In genomic region chr16:84630446-84631152, GRCh38 we compare ENCODE assay signal across 22 cellular contexts. TPM values are rescaled to one million over a fixed set of nuclear protein-coding genes. Genes with fewer than 3 reads are reported as not detected.
A peak's percentile ranks its signal among the peaks of the same experiment; 100 is the strongest.
DNase-seq lines count a peak whose midpoint lies in the region; ATAC-seq, FAIRE-seq and TF ChIP-seq lines count a peak whose summit lies in the region.
"Had no signal": no experiment of that assay in that cellular context is flagged by ENCODE, and none has a peak within 500 bp of the region (broad histone marks: within the 10 kb centered on the region; RNA-seq: fewer than 3 reads in every experiment).

No MANE protein-coding gene starts in this region.

- BruUV-seq in K562 (replicated peaks; lab: Mats Ljungman, UMichigan), result no TSS peak

- H3K27me3 Mint-ChIP-seq in activated naive CD4-positive, alpha-beta T cell treated with anti-CD3 and anti-CD28 coated beads, Interleukin-2, amount 10 ng/mL, durations not matched to agents 7 days and 5 days, result peaks cover 77% of the 10 kb centered on the region
- no peaks in the 10 kb centered on the region for H3K27me3 Mint-ChIP-seq in WTC11 (ENCODE audit: low read depth)
- H3K27me3 Mint-ChIP-seq in stimulated activated naive CD8-positive, alpha-beta T cell treated with anti-CD3 and anti-CD28 coated beads, Interleukin-15, amount 100 ng/mL, for 72 hours, result peaks cover 25% of the 10 kb centered on the region

- H3K27ac ChIP-seq in K562 (ENCODE audit: extremely low read depth, low read depth, low read length) (no peak overlapping the region), osteoblast (ENCODE audit: low read depth, low read length) (no peak overlapping the region)
- H3K27ac ChIP-seq: colonic mucosa, gastroesophageal sphincter, neural progenitor cell, uterus had no signal

- no peak for TF ChIP-seq EP300 in K562 (IDR thresholded peaks at IDR 0.05; ENCODE audit: low read length)

- no peaks in the 10 kb centered on the region for H3K79me2 ChIP-seq in K562 (ENCODE audit: control insufficient read depth, insufficient read depth, low read length)
- no peaks in the 10 kb centered on the region for H3K79me2 ChIP-seq in osteoblast (ENCODE audit: insufficient read depth, low read length)

- ATAC-seq in WTC11, result no peak
- ATAC-seq in K562, result no peak
- peak; percentile 70 for ATAC-seq in stimulated activated naive CD8-positive, alpha-beta T cell treated with anti-CD3 and anti-CD28 coated beads, Interleukin-15, amount 100 ng/mL, for 72 hours
- ATAC-seq in HG03354 (IDR thresholded peaks at IDR 0.05; ENCODE audit: poor library complexity, severe bottlenecking, unreplicated experiment), result no peak
- ATAC-seq: gastroesophageal sphincter had no signal

- no peak overlapping the region for H3K9ac ChIP-seq in K562 (ENCODE audit: insufficient read depth in 1 of 2, low read depth in 2 of 2, low read length in 2 of 2)
- H3K9ac ChIP-seq: neural progenitor cell, SK-N-SH had no signal

- H4K20me1 ChIP-seq in K562 (replicated peaks; ENCODE audit: control insufficient read depth, insufficient read depth, low read length) (no peaks in the 10 kb centered on the region), osteoblast (ENCODE audit: insufficient read depth, low read length) (no peaks in the 10 kb centered on the region)

- H3K4me3 ChIP-seq in K562 (no peak overlapping the region), osteoblast (ENCODE audit: insufficient read depth, low read length) (no peak overlapping the region)
- H3K4me3 ChIP-seq: colonic mucosa, gastroesophageal sphincter, neural progenitor cell, uterus had no signal

- H3K9me1 ChIP-seq in K562 (ENCODE audit: control insufficient read depth, insufficient read depth, low read length), result no peaks in the 10 kb centered on the region

- H3K27ac Mint-ChIP-seq in activated naive CD4-positive, alpha-beta T cell treated with anti-CD3 and anti-CD28 coated beads, Interleukin-2, amount 10 ng/mL, durations not matched to agents 7 days and 5 days, result peak overlapping the region; percentile 87
- H3K27ac Mint-ChIP-seq in WTC11, result no peak overlapping the region
- peak overlapping the region in 1 of 2 donors; percentile 62 for H3K27ac Mint-ChIP-seq in stimulated activated naive CD8-positive, alpha-beta T cell treated with anti-CD3 and anti-CD28 coated beads, Interleukin-15, amount 100 ng/mL, for 72 hours
- H3K27ac Mint-ChIP-seq: endodermal cell, neural progenitor cell had no signal

- no peak for TF ChIP-seq POLR2A in K562 (conservative IDR thresholded peaks at IDR 0.05)

- peaks cover 0 to 6% of the 10 kb centered on the region in 2 experiments; a peak in 1 of 5 replicates for H3K4me1 ChIP-seq in K562 (replicated peaks in 1 of 2; ENCODE audit: control insufficient read depth in 2 of 2, insufficient read depth in 2 of 2, low read length in 2 of 2)
- peaks cover 6% of the 10 kb centered on the region for H3K4me1 ChIP-seq in osteoblast (ENCODE audit: insufficient read depth, low read length)
- H3K4me1 ChIP-seq: colonic mucosa, uterus had no signal

- no peaks in the 10 kb centered on the region for H3K36me3 ChIP-seq in K562 (ENCODE audit: control insufficient read depth, insufficient read depth, low read length)
- no peaks in the 10 kb centered on the region for H3K36me3 ChIP-seq in osteoblast (ENCODE audit: insufficient read depth, low read length)
- H3K36me3 ChIP-seq: colonic mucosa, gastroesophageal sphincter, neural progenitor cell, uterus had no signal

- CTCF ChIA-PET in activated naive CD4-positive, alpha-beta T cell treated with anti-CD3 and anti-CD28 coated beads, Interleukin-2, amount 10 ng/mL, durations not matched to agents 7 days and 5 days (lab: Charles Lee), result interaction anchor here (0.7 to 1.9 kb wide), 3 partner anchors 96 to 123 kb away, joined by 3 to 9 read pairs (median 4); no protein-coding TSS in a partner anchor
- CTCF ChIA-PET in WTC11 (lab: Charles Lee), result no interaction called here
- CTCF ChIA-PET in K562 (lab: Yijun Ruan, JAX; ENCODE audit: low intra/inter-chr PET ratio), result no interaction called here

- TF ChIP-seq RAD21 in K562 (CRISPR knock-in tag; conservative IDR thresholded peaks at IDR 0.05 in 1 of 2, IDR thresholded peaks at IDR 0.05 in 1 of 2), result no peak

- H3K9me3 ChIP-seq in K562 (replicated peaks; ENCODE audit: control insufficient read depth, insufficient read depth, low read depth, low read length) (no peaks in the 10 kb centered on the region), osteoblast (ENCODE audit: low read depth, low read length) (no peaks in the 10 kb centered on the region)
- H3K9me3 ChIP-seq: colonic mucosa, gastroesophageal sphincter, SK-N-SH, uterus had no signal

- POLR2A ChIA-PET in WTC11 (lab: Charles Lee), result no interaction called here
- POLR2A ChIA-PET in K562 (lab: Yijun Ruan, JAX), result interaction anchor here (1.0 kb wide), 1 partner anchor 125 kb away, joined by 5 read pairs; no protein-coding TSS in a partner anchor

- H3K4me3 Mint-ChIP-seq in activated naive CD4-positive, alpha-beta T cell treated with anti-CD3 and anti-CD28 coated beads, Interleukin-2, amount 10 ng/mL, durations not matched to agents 7 days and 5 days, result peak overlapping the region; percentile 48
- no peak overlapping the region for H3K4me3 Mint-ChIP-seq in WTC11
- H3K4me3 Mint-ChIP-seq in stimulated activated naive CD8-positive, alpha-beta T cell treated with anti-CD3 and anti-CD28 coated beads, Interleukin-15, amount 100 ng/mL, for 72 hours, result peak overlapping the region; percentile 71 to 78
- H3K4me3 Mint-ChIP-seq: endodermal cell, neural progenitor cell had no signal

- H3K36me3 Mint-ChIP-seq in activated naive CD4-positive, alpha-beta T cell treated with anti-CD3 and anti-CD28 coated beads, Interleukin-2, amount 10 ng/mL, durations not matched to agents 7 days and 5 days, result no peaks in the 10 kb centered on the region
- H3K36me3 Mint-ChIP-seq in WTC11, result no peaks in the 10 kb centered on the region
- H3K36me3 Mint-ChIP-seq: CD4-positive, CD25-positive, alpha-beta regulatory T cell; neural progenitor cell had no signal

- DNase-seq in activated naive CD4-positive, alpha-beta T cell treated with anti-CD3 and anti-CD28 coated beads, Interleukin-2, amount 10 ng/mL, durations not matched to agents 7 days and 5 days, result no peak
- DNase-seq in activated naive CD4-positive, alpha-beta T cell treated with anti-CD3 and anti-CD28 coated beads, Interleukin-2, amount 50 U/mL, for 16 hours, result no peak
- no peak for DNase-seq in WTC11 (ENCODE audit: low spot score)
- no peak for DNase-seq in K562 (ENCODE audit: extremely low read depth in 1 of 4, low spot score in 3 of 4)
- no peak for DNase-seq in stimulated activated naive CD8-positive, alpha-beta T cell treated with anti-CD3 and anti-CD28 coated beads, Interleukin-15, amount 100 ng/mL, for 72 hours
- no peak for DNase-seq in osteoblast (ENCODE audit: insufficient read length, low spot score, missing footprints)
- DNase-seq in SIG-M5 (lab: John Stamatoyannopoulos, UW), result no peak
- DNase-seq: activated CD4-positive, alpha-beta T cell treated with anti-CD3 and anti-CD28 coated beads for 1 hour; CD4-positive, CD25-positive, alpha-beta regulatory T cell; colonic mucosa; DMS53; endodermal cell; HCEC 1CT; islet precursor cell; NCI-H146; RPMI8226; SK-N-SH; uterus had no signal

- FAIRE-seq in K562 (lab: Jason Lieb, UNC), result no peak
- FAIRE-seq: bronchial epithelial cell had no signal

- no peak overlapping the region for H2AFZ ChIP-seq in K562 (ENCODE audit: low read depth, low read length)
- no peak overlapping the region for H2AFZ ChIP-seq in osteoblast (ENCODE audit: low read length)

- in situ Hi-C loops in K562 (cut with MboI), result no loop called here

- peaks cover 44% of the 10 kb centered on the region for H3K4me1 Mint-ChIP-seq in activated naive CD4-positive, alpha-beta T cell treated with anti-CD3 and anti-CD28 coated beads, Interleukin-2, amount 10 ng/mL, durations not matched to agents 7 days and 5 days
- peaks cover 9% of the 10 kb centered on the region for H3K4me1 Mint-ChIP-seq in WTC11
- H3K4me1 Mint-ChIP-seq in stimulated activated naive CD8-positive, alpha-beta T cell treated with anti-CD3 and anti-CD28 coated beads, Interleukin-15, amount 100 ng/mL, for 72 hours, result peaks cover 39% of the 10 kb centered on the region
- H3K4me1 Mint-ChIP-seq: endodermal cell had no signal

- H3K4me2 ChIP-seq in K562 (ENCODE audit: insufficient read depth, low read length) (no peak overlapping the region), osteoblast (ENCODE audit: insufficient read depth, low read length) (no peak overlapping the region)
- H3K4me2 ChIP-seq: neural progenitor cell, SK-N-SH had no signal

- TF ChIP-seq CTCF in WTC11 (IDR thresholded peaks at IDR 0.05) (no peak), K562 (IDR thresholded peaks at IDR 0.05 in 2 of 3, conservative IDR thresholded peaks at IDR 0.05 in 1 of 3; ENCODE audit: insufficient read depth in 2 of 3, low read depth in 1 of 3, low read length in 3 of 3) (no peak), osteoblast (IDR thresholded peaks at IDR 0.05; ENCODE audit: extremely low read depth, low read depth, low read length) (no peak)

- 54% methylated on average over 16 of the region's 16 CpGs for WGBS in K562 (ENCODE audit: insufficient coverage, low coverage, missing lambda C conversion rate)

- peaks cover 8 to 10% of the 10 kb centered on the region in 2 experiments; a peak in 2 of 5 replicates for H3K27me3 ChIP-seq in K562 (ENCODE audit: control insufficient read depth in 2 of 2, insufficient read depth in 2 of 2, low read length in 2 of 2)
- no peaks in the 10 kb centered on the region for H3K27me3 ChIP-seq in osteoblast (ENCODE audit: insufficient read depth, low read length)
- H3K27me3 ChIP-seq: colonic mucosa, gastroesophageal sphincter, neural progenitor cell, uterus had no signal

- intact Hi-C loops in K562 (cut with micrococcal nuclease), result no loop called here

- H3K9me3 Mint-ChIP-seq in activated naive CD4-positive, alpha-beta T cell treated with anti-CD3 and anti-CD28 coated beads, Interleukin-2, amount 10 ng/mL, durations not matched to agents 7 days and 5 days, result no peaks in the 10 kb centered on the region
- H3K9me3 Mint-ChIP-seq in WTC11, result no peaks in the 10 kb centered on the region
- H3K9me3 Mint-ChIP-seq in stimulated activated naive CD8-positive, alpha-beta T cell treated with anti-CD3 and anti-CD28 coated beads, Interleukin-15, amount 100 ng/mL, for 72 hours, result no peaks in the 10 kb centered on the region
- H3K9me3 Mint-ChIP-seq: endodermal cell, neural progenitor cell had no signal

RNA-seq across cellular contexts. Expression of gene COTL1, which starts 12.7 kb away (rescaled TPM):
- total RNA-seq in WTC11 (2021) (102 to 122 TPM (median 122 TPM) in 3 replicates), K562 (2014; rRNA removed) (117 and 145 TPM in 2 replicates), K562 (2014; rRNA removed; fragmentation: Illumina TruSeq; extraction: Trizol) (49.5 and 60.5 TPM in 2 replicates), K562 (2015; rRNA removed; fragmentation: Illumina TruSeq; extraction: Trizol) (71.8 and 72.5 TPM in 2 replicates), K562 (2021) (185 and 186 TPM in 2 replicates), osteoblast (145 and 170 TPM in 2 replicates)
- total RNA-seq in K562 (2011; cell fraction: chromatin; rRNA removed; ENCODE audit: low replicate concordance), result 27.5 and 42.5 TPM in 2 replicates
- total RNA-seq in K562 (2011; cell fraction: nucleolus; rRNA removed), result 32.2 and 34.5 TPM in 2 replicates
- total RNA-seq in K562 (2011; cell fraction: nucleoplasm; rRNA removed), result 35.0 and 39.8 TPM in 2 replicates
- polyA plus RNA-seq in K562 (2011; rRNA removed) (33.9 and 39.4 TPM in 2 replicates), K562 (2014; fragmentation: Illumina TruSeq; extraction: Trizol) (161 TPM in 2 replicates), K562 (2014; fragmentation: Nextera tagmentation; extraction: Ambion mirVana) (10 to 100 TPM; 27.7 to 33.4 TPM), K562 (2014; rRNA removed) (91.2 and 100 TPM in 2 replicates)
- polyA plus RNA-seq in K562 (2011; cell fraction: cytosol; rRNA removed), result 54.4 and 79.1 TPM in 2 replicates
- 33.5 and 46.0 TPM in 2 replicates for polyA plus RNA-seq in K562 (2011; cell fraction: nucleus; rRNA removed)
- polyA plus RNA-seq in K562 (2012), result 111 and 131 TPM in 2 replicates
- polyA minus RNA-seq in K562 (2011; rRNA and poly(A)+ RNA removed), result 21.2 and 25.2 TPM in 2 replicates
- polyA minus RNA-seq in K562 (2011; cell fraction: cytosol; rRNA and poly(A)+ RNA removed), result 32.1 and 32.6 TPM in 2 replicates
- 15.1 and 19.7 TPM in 2 replicates for polyA minus RNA-seq in K562 (2011; cell fraction: nucleus; rRNA and poly(A)+ RNA removed)

RNA-seq across cellular contexts. Expression of gene KLHL36, which starts 17.7 kb away (rescaled TPM):
- total RNA-seq in WTC11 (2021) (55.7 to 56.1 TPM (median 55.8 TPM) in 3 replicates), K562 (2014; rRNA removed) (30.6 and 40.4 TPM in 2 replicates), K562 (2014; rRNA removed; fragmentation: Illumina TruSeq; extraction: Trizol) (15.5 and 16.6 TPM in 2 replicates), K562 (2015; rRNA removed; fragmentation: Illumina TruSeq; extraction: Trizol) (18.5 and 21.1 TPM in 2 replicates), K562 (2021) (48.6 and 51.2 TPM in 2 replicates), osteoblast (67.5 and 69.1 TPM in 2 replicates)
- total RNA-seq in K562 (2011; cell fraction: chromatin; rRNA removed; ENCODE audit: low replicate concordance), result 52.2 and 130 TPM in 2 replicates
- total RNA-seq in K562 (2011; cell fraction: nucleolus; rRNA removed), result 84.1 and 104 TPM in 2 replicates
- total RNA-seq in K562 (2011; cell fraction: nucleoplasm; rRNA removed), result 79.9 and 86.4 TPM in 2 replicates
- polyA plus RNA-seq in K562 (2011; rRNA removed) (25.6 and 34.8 TPM in 2 replicates), K562 (2014; fragmentation: Illumina TruSeq; extraction: Trizol) (16.5 and 20.7 TPM in 2 replicates), K562 (2014; fragmentation: Nextera tagmentation; extraction: Ambion mirVana) (1 to 10 TPM; 2.1 to 2.5 TPM), K562 (2014; rRNA removed) (25.4 and 30.1 TPM in 2 replicates)
- polyA plus RNA-seq in K562 (2011; cell fraction: cytosol; rRNA removed), result 33.1 and 49.1 TPM in 2 replicates
- polyA plus RNA-seq in K562 (2011; cell fraction: nucleus; rRNA removed), result 59.7 and 85.8 TPM in 2 replicates
- polyA plus RNA-seq in K562 (2012), result 22.4 and 33.6 TPM in 2 replicates
- 31.9 and 39.3 TPM in 2 replicates for polyA minus RNA-seq in K562 (2011; rRNA and poly(A)+ RNA removed)
- 43.7 and 62.8 TPM in 2 replicates for polyA minus RNA-seq in K562 (2011; cell fraction: cytosol; rRNA and poly(A)+ RNA removed)
- polyA minus RNA-seq in K562 (2011; cell fraction: nucleus; rRNA and poly(A)+ RNA removed), result 33.7 and 40.1 TPM in 2 replicates
